ENCODE assay signal across 23 cellular contexts in the genomic region with DNA sequence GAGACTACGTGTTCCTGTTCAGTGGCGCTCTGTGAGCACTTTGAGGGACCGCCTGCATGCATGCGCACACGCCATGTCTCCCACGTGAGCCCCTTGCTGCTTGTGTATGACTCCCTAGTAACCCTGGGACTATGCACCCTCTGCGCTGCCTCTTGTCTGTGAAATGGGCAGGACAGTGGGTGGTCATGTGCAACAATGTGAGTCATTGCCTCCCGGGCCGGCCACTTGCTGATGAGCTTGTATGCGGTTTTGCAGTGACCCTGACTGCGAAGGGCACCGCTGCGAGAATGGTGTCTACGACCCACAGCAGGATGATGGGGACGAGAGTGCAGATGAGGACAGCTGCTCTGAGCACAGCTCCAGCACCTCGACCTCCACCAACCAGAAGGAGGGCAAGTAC.
A peak's percentile ranks its signal among the peaks of the same experiment; 100 is the strongest.
DNase-seq lines count a peak whose midpoint lies in the region; TF ChIP-seq lines count a peak whose summit lies in the region.
"Had no signal": no experiment of that assay in that cellular context is flagged by ENCODE, and none has a peak within 500 bp of the region (broad histone marks: within the 10 kb centered on the region; RNA-seq: fewer than 3 reads in every experiment).

No MANE protein-coding gene starts in this region.

- H3K27me3 ChIP-seq in breast epithelium: no peaks in the 10 kb centered on the region
- H3K27me3 ChIP-seq in SJSA1 (replicated peaks): no peaks in the 10 kb centered on the region
- H3K27me3 ChIP-seq in endodermal cell (ENCODE audit: control insufficient read depth, insufficient read depth, low read length, poor library complexity, severe bottlenecking): no peaks in the 10 kb centered on the region
- H3K27me3 ChIP-seq: foreskin keratinocyte, upper lobe of right lung had no signal

- TF ChIP-seq CTCF in MCF 10A (IDR thresholded peaks at IDR 0.05; ENCODE audit: unreplicated experiment): no peak
- TF ChIP-seq CTCF in breast epithelium (IDR thresholded peaks at IDR 0.05): no peak
- no peak for TF ChIP-seq CTCF in endodermal cell (conservative IDR thresholded peaks at IDR 0.05)
- TF ChIP-seq CTCF in coronary artery (IDR thresholded peaks at IDR 0.05): no peak

- H3K27me3 Mint-ChIP-seq in MCF 10A (ENCODE audit: insufficient read depth, unreplicated experiment) (no peaks in the 10 kb centered on the region), endodermal cell (ENCODE audit: insufficient read depth) (no peaks in the 10 kb centered on the region)
- H3K27me3 Mint-ChIP-seq in activated naive CD8-positive, alpha-beta T cell treated with anti-CD3 and anti-CD28 coated beads for 36 hours: no peaks in the 10 kb centered on the region
- H3K27me3 Mint-ChIP-seq: activated CD4-positive, alpha-beta memory T cell treated with anti-CD3 and anti-CD28 coated beads, Interleukin-2, amount 10 ng/mL, durations not matched to agents 7 days and 5 days; activated naive CD4-positive, alpha-beta T cell treated with anti-CD3 and anti-CD28 coated beads, Interleukin-2, amount 10 ng/mL, durations not matched to agents 7 days and 5 days; brain had no signal

- no peak overlapping the region for H3K9ac ChIP-seq in endodermal cell (ENCODE audit: extremely low read depth, low read length, poor library complexity, severe bottlenecking)

- no peak overlapping the region for H3K27ac ChIP-seq in breast epithelium
- no peak overlapping the region; the same call in 1 of the 2 replicates for H3K27ac ChIP-seq in SJSA1
- no peak overlapping the region for H3K27ac ChIP-seq in endodermal cell (ENCODE audit: low read depth, low read length)
- H3K27ac ChIP-seq in coronary artery: no peak overlapping the region
- H3K27ac ChIP-seq: foreskin keratinocyte, upper lobe of right lung, WERI-Rb-1 had no signal

- 96 to 97% methylated on average over 10 to 16 of the region's 16 CpGs for WGBS in endodermal cell (ENCODE audit: insufficient coverage in 1 of 2, insufficient read length in 1 of 2), 2 experiments

- POLR2A ChIA-PET in MCF 10A (lab: Yijun Ruan, JAX): no interaction called here

- BruUV-seq in MCF 10A (replicated peaks; lab: Mats Ljungman, UMichigan): no TSS peak

- intact Hi-C loops in MCF 10A (cut with micrococcal nuclease): no loop called here
- intact Hi-C loops in breast epithelium (cut with DNase I; ENCODE audit: low total_unique reads): no loop called here

- no peaks in the 10 kb centered on the region for H3K9me3 Mint-ChIP-seq in MCF 10A (ENCODE audit: unreplicated experiment)
- no peaks in the 10 kb centered on the region for H3K9me3 Mint-ChIP-seq in endodermal cell
- H3K9me3 Mint-ChIP-seq in activated naive CD8-positive, alpha-beta T cell treated with anti-CD3 and anti-CD28 coated beads for 36 hours: no peaks in the 10 kb centered on the region
- H3K9me3 Mint-ChIP-seq: activated CD4-positive, alpha-beta memory T cell treated with anti-CD3 and anti-CD28 coated beads, Interleukin-2, amount 10 ng/mL, durations not matched to agents 7 days and 5 days; activated naive CD4-positive, alpha-beta T cell treated with anti-CD3 and anti-CD28 coated beads, Interleukin-2, amount 10 ng/mL, durations not matched to agents 7 days and 5 days; activated T-cell treated with anti-CD3 and anti-CD28 coated beads, Interleukin-2, amount 50 U/mL, for 4 hours; brain; T-helper 1 cell treated with Interleukin-12 subunit alpha and Interleukin-12 subunit beta and Interleukin-4 antibody, amounts not matched to agents 30 μg/mL and 1 μg/mL, for 36 hours had no signal

- TF ChIP-seq POLR2A in breast epithelium (IDR thresholded peaks at IDR 0.05): no peak

- CTCF ChIA-PET in MCF 10A (lab: Yijun Ruan, JAX): no interaction called here

- H3K27ac Mint-ChIP-seq in MCF 10A (ENCODE audit: low read depth, unreplicated experiment) (no peak overlapping the region), endodermal cell (peak overlapping the region; percentile 52)
- no peak overlapping the region for H3K27ac Mint-ChIP-seq in activated naive CD8-positive, alpha-beta T cell treated with anti-CD3 and anti-CD28 coated beads for 36 hours
- H3K27ac Mint-ChIP-seq: activated CD4-positive, alpha-beta memory T cell treated with anti-CD3 and anti-CD28 coated beads, Interleukin-2, amount 10 ng/mL, durations not matched to agents 7 days and 5 days; activated naive CD4-positive, alpha-beta T cell treated with anti-CD3 and anti-CD28 coated beads, Interleukin-2, amount 10 ng/mL, durations not matched to agents 7 days and 5 days; T-helper 1 cell treated with Interleukin-12 subunit alpha and Interleukin-12 subunit beta and Interleukin-4 antibody, amounts not matched to agents 30 μg/mL and 1 μg/mL, for 36 hours had no signal

- H3K4me3 Mint-ChIP-seq in MCF 10A (ENCODE audit: unreplicated experiment) (no peak overlapping the region), endodermal cell (no peak overlapping the region)
- no peak overlapping the region for H3K4me3 Mint-ChIP-seq in activated naive CD8-positive, alpha-beta T cell treated with anti-CD3 and anti-CD28 coated beads for 36 hours
- H3K4me3 Mint-ChIP-seq: activated CD4-positive, alpha-beta memory T cell treated with anti-CD3 and anti-CD28 coated beads, Interleukin-2, amount 10 ng/mL, durations not matched to agents 7 days and 5 days; activated naive CD4-positive, alpha-beta T cell treated with anti-CD3 and anti-CD28 coated beads, Interleukin-2, amount 10 ng/mL, durations not matched to agents 7 days and 5 days; activated T-cell treated with anti-CD3 and anti-CD28 coated beads, Interleukin-2, amount 50 U/mL, for 4 hours; brain; T-helper 1 cell treated with Interleukin-12 subunit alpha and Interleukin-12 subunit beta and Interleukin-4 antibody, amounts not matched to agents 30 μg/mL and 1 μg/mL, for 36 hours had no signal

- H3K4me1 Mint-ChIP-seq in MCF 10A (ENCODE audit: insufficient read depth, unreplicated experiment) (no peaks in the 10 kb centered on the region), endodermal cell (no peaks in the 10 kb centered on the region)
- peaks cover 29% of the 10 kb centered on the region for H3K4me1 Mint-ChIP-seq in activated naive CD8-positive, alpha-beta T cell treated with anti-CD3 and anti-CD28 coated beads for 36 hours
- H3K4me1 Mint-ChIP-seq: activated naive CD4-positive, alpha-beta T cell treated with anti-CD3 and anti-CD28 coated beads, Interleukin-2, amount 10 ng/mL, durations not matched to agents 7 days and 5 days; brain had no signal

- H3K4me3 ChIP-seq in breast epithelium (no peak overlapping the region), SJSA1 (no peak overlapping the region), endodermal cell (ENCODE audit: low read length) (no peak overlapping the region), coronary artery (no peak overlapping the region)
- H3K4me3 ChIP-seq: upper lobe of right lung had no signal

- H3K9me3 ChIP-seq in breast epithelium: no peaks in the 10 kb centered on the region
- H3K9me3 ChIP-seq in SJSA1 (replicated peaks): no peaks in the 10 kb centered on the region
- no peaks in the 10 kb centered on the region for H3K9me3 ChIP-seq in endodermal cell (ENCODE audit: control insufficient read depth, low read length)
- H3K9me3 ChIP-seq: upper lobe of right lung had no signal

- H3K36me3 Mint-ChIP-seq in MCF 10A (ENCODE audit: insufficient read depth, unreplicated experiment) (peaks cover 91% of the 10 kb centered on the region), endodermal cell (ENCODE audit: low read depth) (peaks cover 88% of the 10 kb centered on the region)
- peaks cover 41% of the 10 kb centered on the region for H3K36me3 Mint-ChIP-seq in activated naive CD8-positive, alpha-beta T cell treated with anti-CD3 and anti-CD28 coated beads for 36 hours

- no peaks in the 10 kb centered on the region for H3K4me1 ChIP-seq in breast epithelium
- H3K4me1 ChIP-seq in SJSA1 (replicated peaks): peaks cover 23% of the 10 kb centered on the region
- no peaks in the 10 kb centered on the region for H3K4me1 ChIP-seq in endodermal cell (ENCODE audit: control insufficient read depth, insufficient read depth, low read length)
- H3K4me1 ChIP-seq: foreskin keratinocyte, upper lobe of right lung had no signal

- H3K36me3 ChIP-seq in breast epithelium: peaks cover 4% of the 10 kb centered on the region
- peaks cover 36% of the 10 kb centered on the region for H3K36me3 ChIP-seq in SJSA1
- peaks cover 91% of the 10 kb centered on the region for H3K36me3 ChIP-seq in endodermal cell (ENCODE audit: control insufficient read depth, insufficient read depth, low read length)

- DNase-seq in MCF 10A (ENCODE audit: unreplicated experiment): peak; percentile 11
- no peak for DNase-seq in breast epithelium (ENCODE audit: low spot score in 2 of 2)
- peak; percentile 74 to 93 for DNase-seq in SJSA1 (ENCODE audit: low read depth in 1 of 2, low spot score in 2 of 2)
- no peak for DNase-seq in endodermal cell
- no peak for DNase-seq in coronary artery (ENCODE audit: low spot score)
- DNase-seq in activated naive CD8-positive, alpha-beta T cell treated with anti-CD3 and anti-CD28 coated beads for 36 hours: no peak
- DNase-seq in hepatic stellate cell (ENCODE audit: low spot score): no peak
- no peak for DNase-seq in hippocampal formation (lab: John Stamatoyannopoulos, UW)
- DNase-seq: 8988T; activated CD4-positive, alpha-beta memory T cell treated with anti-CD3 and anti-CD28 coated beads, Interleukin-2, amount 10 ng/mL, durations not matched to agents 7 days and 5 days; activated naive CD4-positive, alpha-beta T cell treated with anti-CD3 and anti-CD28 coated beads, Interleukin-2, amount 10 ng/mL, durations not matched to agents 7 days and 5 days; activated T-cell treated with anti-CD3 and anti-CD28 coated beads, Interleukin-2, amount 50 U/mL, for 4 hours; C1 segment of cervical spinal cord; dermis blood vessel endothelial cell; DMS 273 treated with DMSO at 0.1 percent for 48 hours; foreskin keratinocyte; NCI-H1417 treated with DMSO at 0.1 percent for 48 hours; NCI-H526 treated with DMSO at 0.1 percent for 48 hours; SHP77 treated with DMSO at 0.1 percent for 48 hours; upper lobe of right lung; WERI-Rb-1 had no signal

Comparison
In these comparisons a context has a peak if more than half of its experiments do, and no peak if none do; other contexts are left out.
1. DNase-seq: peak in MCF 10A (single experiment) and SJSA1 (2 of 2); none in breast epithelium (0 of 2), endodermal cell (single experiment), coronary artery (single experiment), activated naive CD8-positive, alpha-beta T cell treated with anti-CD3 and anti-CD28 coated beads for 36 hours (single experiment), hepatic stellate cell (single experiment) and hippocampal formation (0 of 2).